ENCODE assay signal across 14 cellular contexts in genomic region chr3:25962255-25962654, GRCh38.
DNase-seq lines count a peak whose midpoint lies in the region; ATAC-seq and TF ChIP-seq lines count a peak whose summit lies in the region.
"Had no signal": no experiment of that assay in that cellular context is flagged by ENCODE, and none has a peak within 500 bp of the region (broad histone marks: within the 10 kb centered on the region; RNA-seq: fewer than 3 reads in every experiment).

No MANE protein-coding gene starts in this region.

- no peaks in the 10 kb centered on the region for H3K79me2 ChIP-seq in PC-3 (ENCODE audit: low read length)

- CTCF ChIA-PET in MCF 10A (lab: Yijun Ruan, JAX) (interaction anchor here (0.6 to 2.8 kb wide), 17 partner anchors 7 to 316 kb away, joined by 3 to 19 read pairs (median 5); no protein-coding TSS in a partner anchor), PC-3 (lab: Charles Lee) (interaction anchor here (0.7 kb wide), 1 partner anchor 315 kb away, joined by 5 read pairs; no protein-coding TSS in a partner anchor)

- intact Hi-C loops in MCF 10A (cut with micrococcal nuclease) (loop anchor here (1.0 to 5.0 kb wide), 4 partner anchors 120 to 750 kb away; partner anchors contain the start of gene TOP2B), breast epithelium (cut with DNase I; ENCODE audit: low total_unique reads) (loop anchor here (10.0 kb wide), 1 partner anchor 1073 kb away; no protein-coding TSS in a partner anchor), PC-3 (cut with micrococcal nuclease) (loop anchor here (1.0 kb wide), 2 partner anchors 119 to 314 kb away; no protein-coding TSS in a partner anchor)

- H3K4me1 Mint-ChIP-seq in MCF 10A (ENCODE audit: insufficient read depth, unreplicated experiment) = no peaks in the 10 kb centered on the region
- H3K4me1 Mint-ChIP-seq: activated naive CD4-positive, alpha-beta T cell treated with anti-CD3 and anti-CD28 coated beads, Interleukin-2, amount 50 U/mL, for 24 hours had no signal

- H3K9me2 ChIP-seq in PC-3 (replicated peaks; ENCODE audit: low read length) = no peaks in the 10 kb centered on the region

- H3K9ac ChIP-seq in PC-3 (ENCODE audit: low read length) = no peak overlapping the region

- H2AFZ ChIP-seq in PC-3 (ENCODE audit: low read length) = no peak overlapping the region

- TF ChIP-seq CTCF in MCF 10A (IDR thresholded peaks at IDR 0.05; ENCODE audit: unreplicated experiment) (peak; percentile 48), breast epithelium (IDR thresholded peaks at IDR 0.05) (peak in 1 of 3 donors; percentile 15), PC-3 (conservative IDR thresholded peaks at IDR 0.05; ENCODE audit: low read depth, low read length) (peak; percentile 72)

- H3K36me3 ChIP-seq in breast epithelium (no peaks in the 10 kb centered on the region), PC-3 (ENCODE audit: low read depth, low read length) (no peaks in the 10 kb centered on the region), iPS DF 6.9 (ENCODE audit: control insufficient read depth, insufficient read depth, low read length) (no peaks in the 10 kb centered on the region)
- H3K36me3 ChIP-seq: vagina had no signal

- H3K27me3 ChIP-seq in breast epithelium (no peaks in the 10 kb centered on the region), PC-3 (ENCODE audit: low read length) (0 out of 2 replicates have a peak, but pooled peaks cover 4% of the 10 kb centered on the region), iPS DF 6.9 (ENCODE audit: control insufficient read depth, insufficient read depth, low read length) (no peaks in the 10 kb centered on the region)
- H3K27me3 ChIP-seq: vagina had no signal

- no peak overlapping the region for H3K27ac Mint-ChIP-seq in MCF 10A (ENCODE audit: low read depth, unreplicated experiment)
- H3K27ac Mint-ChIP-seq in activated naive CD4-positive, alpha-beta T cell treated with anti-CD3 and anti-CD28 coated beads, Interleukin-2, amount 50 U/mL, for 72 hours = no peak overlapping the region
- H3K27ac Mint-ChIP-seq: activated naive CD4-positive, alpha-beta T cell treated with anti-CD3 and anti-CD28 coated beads, Interleukin-2, amount 50 U/mL, for 24 hours had no signal

- no peaks in the 10 kb centered on the region for H3K9me3 ChIP-seq in breast epithelium
- no peaks in the 10 kb centered on the region for H3K9me3 ChIP-seq in PC-3 (ENCODE audit: low read length)
- H3K9me3 ChIP-seq in iPS DF 6.9 (ENCODE audit: control insufficient read depth, insufficient read depth, low read length) = no peaks in the 10 kb centered on the region
- H3K9me3 ChIP-seq: vagina had no signal

- H3K4me3 ChIP-seq in breast epithelium (no peak overlapping the region), PC-3 (ENCODE audit: low read length) (no peak overlapping the region), iPS DF 6.9 (ENCODE audit: low read length) (no peak overlapping the region)
- H3K4me3 ChIP-seq: vagina had no signal

- ATAC-seq in PC-3 = peak; percentile 73
- no peak for ATAC-seq in activated naive CD4-positive, alpha-beta T cell treated with anti-CD3 and anti-CD28 coated beads, Interleukin-2, amount 50 U/mL, for 72 hours

- no peaks in the 10 kb centered on the region for H3F3A ChIP-seq in PC-3 (ENCODE audit: low read length, unreplicated experiment)

- no TSS peak for BruUV-seq in MCF 10A (replicated peaks; lab: Mats Ljungman, UMichigan)
- BruUV-seq in PC-3 (replicated peaks; lab: Mats Ljungman, UMichigan) = no TSS peak

- TF ChIP-seq POLR2A in breast epithelium (IDR thresholded peaks at IDR 0.05) = no peak

- H4K20me1 ChIP-seq in PC-3 (ENCODE audit: low read length) = no peaks in the 10 kb centered on the region

- WGBS in iPS DF 6.9 (ENCODE audit: insufficient coverage, insufficient read length) = no CpG with 5 or more reads among the region's 4 CpGs

- no peak overlapping the region for H3K4me2 ChIP-seq in PC-3 (ENCODE audit: low read length)

- H3K27ac ChIP-seq in breast epithelium (no peak overlapping the region), PC-3 (ENCODE audit: low read length) (no peak overlapping the region), iPS DF 6.9 (ENCODE audit: low read length) (no peak overlapping the region)
- H3K27ac ChIP-seq: vagina had no signal

- H3K36me3 Mint-ChIP-seq in MCF 10A (ENCODE audit: insufficient read depth, unreplicated experiment) = no peaks in the 10 kb centered on the region
- no peaks in the 10 kb centered on the region for H3K36me3 Mint-ChIP-seq in activated naive CD4-positive, alpha-beta T cell treated with anti-CD3 and anti-CD28 coated beads, Interleukin-2, amount 50 U/mL, for 72 hours
- H3K36me3 Mint-ChIP-seq: activated naive CD4-positive, alpha-beta T cell treated with anti-CD3 and anti-CD28 coated beads, Interleukin-2, amount 50 U/mL, for 24 hours had no signal

- H3K4me1 ChIP-seq in breast epithelium (no peaks in the 10 kb centered on the region), PC-3 (ENCODE audit: insufficient read depth, low read length) (no peaks in the 10 kb centered on the region), iPS DF 6.9 (ENCODE audit: control insufficient read depth, insufficient read depth, low read length) (no peaks in the 10 kb centered on the region)
- H3K4me1 ChIP-seq: vagina had no signal

- POLR2A ChIA-PET in MCF 10A (lab: Yijun Ruan, JAX) (interaction anchor here (0.6 to 0.7 kb wide), 3 partner anchors 308 to 337 kb away, joined by 3 to 4 read pairs (median 3); no protein-coding TSS in a partner anchor), PC-3 (lab: Charles Lee; ENCODE audit: unreplicated experiment) (no interaction called here)

- H3K9me3 Mint-ChIP-seq in MCF 10A (ENCODE audit: unreplicated experiment) = no peaks in the 10 kb centered on the region
- no peaks in the 10 kb centered on the region for H3K9me3 Mint-ChIP-seq in activated naive CD4-positive, alpha-beta T cell treated with anti-CD3 and anti-CD28 coated beads, Interleukin-2, amount 50 U/mL, for 72 hours
- H3K9me3 Mint-ChIP-seq: activated naive CD4-positive, alpha-beta T cell treated with anti-CD3 and anti-CD28 coated beads, Interleukin-2, amount 50 U/mL, for 24 hours had no signal

- H3K4me3 Mint-ChIP-seq in MCF 10A (ENCODE audit: unreplicated experiment) = no peak overlapping the region
- H3K4me3 Mint-ChIP-seq: activated naive CD4-positive, alpha-beta T cell treated with anti-CD3 and anti-CD28 coated beads, Interleukin-2, amount 50 U/mL, for 24 hours had no signal

- H3K27me3 Mint-ChIP-seq in MCF 10A (ENCODE audit: insufficient read depth, unreplicated experiment) = no peaks in the 10 kb centered on the region
- H3K27me3 Mint-ChIP-seq: activated naive CD4-positive, alpha-beta T cell treated with anti-CD3 and anti-CD28 coated beads, Interleukin-2, amount 50 U/mL, for 24 hours had no signal

- peak; percentile 45 for DNase-seq in MCF 10A (ENCODE audit: unreplicated experiment)
- no peak for DNase-seq in breast epithelium (ENCODE audit: low spot score in 2 of 2)
- DNase-seq in PC-3 = peak; percentile 61
- DNase-seq in iPS DF 6.9 (ENCODE audit: low read depth, low spot score) = peak; percentile 57
- no peak for DNase-seq in amniotic stem cell (lab: John Stamatoyannopoulos, UW)
- DNase-seq in activated naive CD4-positive, alpha-beta T cell treated with anti-CD3 and anti-CD28 coated beads, Interleukin-2, amount 50 U/mL, for 72 hours (ENCODE audit: low spot score in 2 of 2) = no peak
- DNase-seq in Kasumi-1 (lab: John Stamatoyannopoulos, UW) = no peak
- no peak for DNase-seq in NCI-H1092 treated with DMSO at 0.1 percent for 48 hours (lab: John Stamatoyannopoulos, UW)
- DNase-seq: kidney glomerular epithelial cell; NCI-H1694 treated with DMSO at 0.1 percent for 48 hours; stimulated activated CD4-positive, alpha-beta T cell treated with anti-CD3 and anti-CD28 coated beads, Interleukin-12 subunit alpha, Interleukin-12 subunit beta, amount 100 ng/mL, for 4 hours; T1000 had no signal

Comparison
In these comparisons a context has a peak if more than half of its experiments do, and no peak if none do; other contexts are left out.
1. DNase-seq: peak in MCF 10A (single experiment), PC-3 (single experiment) and iPS DF 6.9 (single experiment); none in breast epithelium (0 of 2), amniotic stem cell (single experiment), activated naive CD4-positive, alpha-beta T cell treated with anti-CD3 and anti-CD28 coated beads, Interleukin-2, amount 50 U/mL, for 72 hours (0 of 2), Kasumi-1 (0 of 2) and NCI-H1092 treated with DMSO at 0.1 percent for 48 hours (single experiment).